ENCODE assay signal across 10 cellular contexts in the genomic region with DNA sequence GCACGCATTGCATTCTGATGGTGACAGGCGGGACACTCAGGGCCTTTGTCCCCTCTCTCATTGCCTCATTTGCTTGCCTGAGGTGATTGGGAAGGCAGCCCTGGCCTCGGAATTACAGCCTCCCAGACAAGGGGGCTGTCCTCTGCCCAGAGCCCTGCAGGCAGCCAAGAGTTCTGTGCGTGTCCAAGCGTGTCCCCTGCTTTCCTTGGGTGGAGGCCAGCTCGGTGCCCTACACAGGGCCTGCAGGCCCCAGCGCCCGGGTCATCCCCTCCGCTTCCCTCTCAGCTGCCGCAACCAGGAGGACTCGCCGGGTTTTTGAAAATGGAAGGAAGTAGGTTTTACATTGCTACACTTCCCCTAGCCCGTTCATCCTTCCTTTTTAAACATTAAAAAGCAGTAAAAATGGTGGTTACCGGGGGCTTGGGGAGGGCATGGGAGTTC. TPM values are rescaled to one million over a fixed set of nuclear protein-coding genes. Genes with fewer than 3 reads are reported as not detected.
DNase-seq lines count a peak whose midpoint lies in the region; ATAC-seq and TF ChIP-seq lines count a peak whose summit lies in the region.
"Had no signal": no experiment of that assay in that cellular context is flagged by ENCODE, and none has a peak within 500 bp of the region (broad histone marks: within the 10 kb centered on the region; RNA-seq: fewer than 3 reads in every experiment).

No MANE protein-coding gene starts in this region.

- no peak overlapping the region for H3K4me3 ChIP-seq in right atrium auricular region
- peak overlapping the region in 1 of 8 donors; percentile 26 for H3K4me3 ChIP-seq in spleen

- TF ChIP-seq POLR2A in spleen (IDR thresholded peaks at IDR 0.05), result no peak

- H3K36me3 ChIP-seq in KOPT-K1 (ENCODE audit: insufficient read depth, low read length) (peaks cover 12% of the 10 kb centered on the region; the same call in 1 of the 2 replicates), right atrium auricular region (peaks cover 5% of the 10 kb centered on the region), spleen (peaks cover 0 to 10% (median 2%) of the 10 kb centered on the region in 6 donors)

- H3K9me3 ChIP-seq in KOPT-K1 (ENCODE audit: insufficient read depth, low read length, poor library complexity, severe bottlenecking) (no peaks in the 10 kb centered on the region), right atrium auricular region (no peaks in the 10 kb centered on the region), spleen (no peaks in the 10 kb centered on the region)

- no peaks in the 10 kb centered on the region for H3K36me3 Mint-ChIP-seq in natural killer cell

- no peak for ATAC-seq in natural killer cell
- ATAC-seq: HCT116 had no signal

- TF ChIP-seq CTCF in right atrium auricular region (IDR thresholded peaks at IDR 0.05) (no peak), spleen (IDR thresholded peaks at IDR 0.05 in 8 of 11, conservative IDR thresholded peaks at IDR 0.05 in 3 of 11) (no peak), natural killer cell (IDR thresholded peaks at IDR 0.05) (no peak)

- DNase-seq in anterior cingulate cortex (lab: John Stamatoyannopoulos, UW) (peak in 52 of 58 donors; percentile 20 to 93 (median 73)), right atrium auricular region (ENCODE audit: low spot score) (no peak), spleen (no peak), NCI-H748 treated with DMSO at 0.1 percent for 48 hours (lab: John Stamatoyannopoulos, UW) (no peak), natural killer cell (no peak), NCI-H226 (no peak)
- DNase-seq: activated gamma-delta T cell, EL had no signal

- peaks cover 0 to 18% of the 10 kb centered on the region in 2 donors for H3K4me1 Mint-ChIP-seq in natural killer cell

- WGBS in spleen, 5 donors, result 17 to 51% (median 35%) methylated on average over 12 to 14 of the region's 14 CpGs

- intact Hi-C loops in spleen (cut with DNase I; ENCODE audit: low total_unique reads), result no loop called here
- intact Hi-C loops in natural killer cell (cut with micrococcal nuclease), result no loop called here

- H3K27ac ChIP-seq in KOPT-K1 (ENCODE audit: low read depth, low read length, poor library complexity, severe bottlenecking) (peak overlapping the region; percentile 79), right atrium auricular region (peak overlapping the region; percentile 61 to 86), spleen (peak overlapping the region in 5 of 8 donors; percentile 5 to 74 (median 64))

- H3K9me3 Mint-ChIP-seq in natural killer cell, result no peaks in the 10 kb centered on the region

- no peak overlapping the region for H3K27ac Mint-ChIP-seq in natural killer cell

- H3K27me3 Mint-ChIP-seq in natural killer cell (ENCODE audit: low read depth in 2 of 2), result no peaks in the 10 kb centered on the region

- H3K4me1 ChIP-seq in right atrium auricular region (peaks cover 5 to 77% of the 10 kb centered on the region in 2 donors), spleen (peaks cover 7 to 87% (median 64%) of the 10 kb centered on the region in 6 donors)

- H3K4me3 Mint-ChIP-seq in natural killer cell, result no peak overlapping the region

- H3K27me3 ChIP-seq in right atrium auricular region (no peaks in the 10 kb centered on the region), spleen (replicated peaks in 1 of 7) (no peaks in the 10 kb centered on the region)

RNA-seq across cellular contexts. Expression of gene GRAMD4, which starts 1.9 kb away (rescaled TPM):
- total RNA-seq in right atrium auricular region (10 to 100 TPM; 29.1 to 31.6 TPM), spleen (10 to 100 TPM; 20.8 to 46.1 (median 33.1) TPM), natural killer cell (10 to 100 TPM; 30.0 to 78.5 (median 41.6) TPM)
- polyA plus RNA-seq in spleen, result 10 to 100 TPM; 16.0 to 26.3 (median 21.5) TPM

Comparison
In these comparisons a context has a peak if more than half of its experiments do, and no peak if none do; other contexts are left out.
1. DNase-seq: peak in anterior cingulate cortex (52 of 58); none in right atrium auricular region (single experiment), spleen (single experiment), NCI-H748 treated with DMSO at 0.1 percent for 48 hours (single experiment), natural killer cell (single experiment) and NCI-H226 (single experiment).
2. Peak in every context shown above with its lines, with median percentiles within 50 percentile points of each other: H3K27ac ChIP-seq.